ENCODE assay signal across 8 cellular contexts in the genomic region with DNA sequence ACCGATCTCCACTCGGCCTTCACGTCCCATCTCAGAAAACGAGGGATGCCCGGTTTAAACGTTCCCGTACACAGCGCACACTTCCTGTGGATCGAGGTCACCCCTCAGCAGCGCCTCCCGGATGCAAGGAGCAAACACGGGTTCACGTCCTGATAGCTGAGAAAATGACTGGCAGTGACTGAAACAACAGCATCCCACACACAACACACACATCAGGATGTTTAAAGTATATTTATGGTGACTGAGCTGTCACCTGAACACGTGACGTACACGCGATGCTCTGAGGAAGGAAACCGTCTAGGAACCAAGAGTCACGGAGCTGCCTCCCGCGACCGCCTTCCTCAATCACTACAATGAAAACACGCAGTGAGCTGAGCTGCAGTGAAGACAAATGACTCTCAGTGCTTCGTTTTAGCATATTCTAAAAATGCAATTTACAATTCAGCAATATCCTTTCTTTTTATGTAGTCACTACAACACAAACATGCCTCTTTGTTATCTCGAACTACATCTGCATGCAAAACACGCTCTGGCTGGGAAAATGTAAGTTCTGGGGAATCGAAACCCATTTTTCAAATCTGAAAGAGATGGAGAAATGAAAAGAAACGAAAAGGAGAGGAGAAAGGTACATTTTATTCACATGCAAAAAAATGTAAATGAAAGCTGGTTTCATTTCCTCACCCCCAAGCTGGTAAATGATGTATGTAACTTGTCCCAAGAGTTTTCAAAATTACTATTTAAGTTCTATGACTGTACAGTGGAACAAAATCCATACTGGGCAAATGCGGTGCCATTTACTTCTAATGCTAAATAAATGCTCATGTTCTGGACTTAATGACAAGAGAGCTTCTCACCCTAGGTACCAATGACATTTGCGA. TPM values are rescaled to one million over a fixed set of nuclear protein-coding genes. Genes with fewer than 3 reads are reported as not detected.
DNase-seq lines count a peak whose midpoint lies in the region; ATAC-seq, FAIRE-seq and TF ChIP-seq lines count a peak whose summit lies in the region.

No MANE protein-coding gene starts in this region.

- peaks cover 10% of the 10 kb centered on the region for H4K20me1 ChIP-seq in GM23338 (replicated peaks; ENCODE audit: insufficient read depth)

- TF ChIP-seq CTCF in GM23338 (conservative IDR thresholded peaks at IDR 0.05; ENCODE audit: low read depth in 2 of 2) (0 out of 4 replicates have a peak, but pooled peaks of 1 of the 2 experiments have one; percentile 2), sigmoid colon (IDR thresholded peaks at IDR 0.05) (no peak)

- peak; percentile 56 to 87 (median 77) for DNase-seq in CD4-positive, CD25-positive, alpha-beta regulatory T cell
- DNase-seq in GM23338 (ENCODE audit: low spot score), result no peak
- DNase-seq in T-helper 22 cell (ENCODE audit: low read depth), result peak; percentile 62
- DNase-seq in central memory CD4-positive, alpha-beta T cell, result peak; percentile 79
- DNase-seq in sigmoid colon, result peak; percentile 62
- no peak for DNase-seq in urothelium cell line (ENCODE audit: low spot score)
- no peak for DNase-seq in SW480 (ENCODE audit: low spot score)
- DNase-seq in SW 1271 (lab: John Stamatoyannopoulos, UW), result no peak

- peaks cover 20% of the 10 kb centered on the region for H3K4me1 ChIP-seq in CD4-positive, CD25-positive, alpha-beta regulatory T cell (ENCODE audit: control insufficient read depth, insufficient read depth, low read length, poor library complexity, severe bottlenecking)
- H3K4me1 ChIP-seq in GM23338 (ENCODE audit: insufficient read depth), result peaks cover 32% of the 10 kb centered on the region
- peaks cover 0 to 53% (median 38%) of the 10 kb centered on the region in 4 donors for H3K4me1 ChIP-seq in sigmoid colon

- peaks cover 8% of the 10 kb centered on the region for H3K36me3 Mint-ChIP-seq in CD4-positive, CD25-positive, alpha-beta regulatory T cell
- peaks cover 12% of the 10 kb centered on the region for H3K36me3 Mint-ChIP-seq in GM23338 (ENCODE audit: low read depth)

- peak overlapping the region; percentile 74 to 95 (median 86) for H3K4me3 Mint-ChIP-seq in CD4-positive, CD25-positive, alpha-beta regulatory T cell
- peak overlapping the region; percentile 56 for H3K4me3 Mint-ChIP-seq in GM23338

- peak overlapping the region; percentile 96 for H3K4me3 ChIP-seq in CD4-positive, CD25-positive, alpha-beta regulatory T cell (ENCODE audit: low read depth, low read length)
- H3K4me3 ChIP-seq in GM23338, result peak overlapping the region; percentile 27
- no peak overlapping the region for H3K4me3 ChIP-seq in sigmoid colon

- peak; percentile 88 to 93 for ATAC-seq in CD4-positive, CD25-positive, alpha-beta regulatory T cell (ENCODE audit: low read depth in 2 of 2)
- no peak; the same call in 2 of the 3 replicates for ATAC-seq in GM23338

- intact Hi-C loops in sigmoid colon (cut with DNase I), result no loop called here

- peaks cover 8 to 36% (median 17%) of the 10 kb centered on the region in 4 donors for H3K4me1 Mint-ChIP-seq in CD4-positive, CD25-positive, alpha-beta regulatory T cell
- peaks cover 55% of the 10 kb centered on the region for H3K4me1 Mint-ChIP-seq in GM23338

- H3K27ac Mint-ChIP-seq in CD4-positive, CD25-positive, alpha-beta regulatory T cell, result peak overlapping the region; percentile 89 to 97 (median 95)
- H3K27ac Mint-ChIP-seq in GM23338, result peak overlapping the region; percentile 89

- no peaks in the 10 kb centered on the region for H3K9me3 ChIP-seq in CD4-positive, CD25-positive, alpha-beta regulatory T cell (ENCODE audit: control insufficient read depth in 2 of 2, low read length in 2 of 2)
- no peaks in the 10 kb centered on the region for H3K9me3 ChIP-seq in sigmoid colon

- H3K27me3 Mint-ChIP-seq in CD4-positive, CD25-positive, alpha-beta regulatory T cell, result no peaks in the 10 kb centered on the region
- peaks cover 8% of the 10 kb centered on the region for H3K27me3 Mint-ChIP-seq in GM23338 (ENCODE audit: insufficient read depth, low read depth, poor library complexity)

- H3F3A ChIP-seq in GM23338 (replicated peaks; ENCODE audit: low read depth), result 0 out of 2 replicates have a peak, but pooled peaks cover 4% of the 10 kb centered on the region

- 48 to 81% methylated on average over 30 of the region's 30 CpGs for WGBS in sigmoid colon, 2 donors

- no peak for TF ChIP-seq POLR2A in sigmoid colon (IDR thresholded peaks at IDR 0.05)

- H3K79me2 ChIP-seq in GM23338 (replicated peaks; ENCODE audit: insufficient read depth), result peaks cover 94% of the 10 kb centered on the region

- H2AFZ ChIP-seq in GM23338, result no peak overlapping the region

- peak overlapping the region; percentile 80 for H3K27ac ChIP-seq in CD4-positive, CD25-positive, alpha-beta regulatory T cell (ENCODE audit: insufficient read depth, low read length, poor library complexity, severe bottlenecking)
- H3K27ac ChIP-seq in GM23338 (ENCODE audit: low read depth) (peak overlapping the region; percentile 5; the same call in 1 of the 2 replicates), sigmoid colon (no peak overlapping the region)

- FAIRE-seq in urothelium cell line (lab: Jason Lieb, UNC), result no peak

- no peaks in the 10 kb centered on the region for H3K27me3 ChIP-seq in CD4-positive, CD25-positive, alpha-beta regulatory T cell (ENCODE audit: control insufficient read depth, insufficient read depth, low read length)
- H3K27me3 ChIP-seq in GM23338 (ENCODE audit: insufficient read depth), result no peaks in the 10 kb centered on the region
- no peaks in the 10 kb centered on the region for H3K27me3 ChIP-seq in sigmoid colon

- no peak for TF ChIP-seq EP300 in sigmoid colon (IDR thresholded peaks at IDR 0.05)

- H3K9me2 ChIP-seq in GM23338 (ENCODE audit: insufficient read depth), result no peaks in the 10 kb centered on the region

- no peaks in the 10 kb centered on the region for H3K9me3 Mint-ChIP-seq in CD4-positive, CD25-positive, alpha-beta regulatory T cell
- H3K9me3 Mint-ChIP-seq in GM23338, result no peaks in the 10 kb centered on the region

- H3K4me2 ChIP-seq in GM23338, result peak overlapping the region; percentile 44

- no peaks in the 10 kb centered on the region for H3K36me3 ChIP-seq in CD4-positive, CD25-positive, alpha-beta regulatory T cell (ENCODE audit: control insufficient read depth, insufficient read depth, low read length)
- H3K36me3 ChIP-seq in GM23338 (ENCODE audit: insufficient read depth) (no peaks in the 10 kb centered on the region), sigmoid colon (peaks cover 0 to 18% (median 0%) of the 10 kb centered on the region in 4 donors)

TF ChIP-seq in GM23338, 12 proteins besides CTCF, POLR2A, EP300 and RAD21 (continues in another document):
- TF ChIP-seq EZH2phosphoT487 (IDR thresholded peaks at IDR 0.05; ENCODE audit: unreplicated experiment) (no peak), JUNB (IDR thresholded peaks at IDR 0.05; ENCODE audit: unreplicated experiment) (no peak), ZNF331 (CRISPR knock-in tag; IDR thresholded peaks at IDR 0.05; ENCODE audit: low read depth) (no peak)
- TF ChIP-seq, protein P1, sequence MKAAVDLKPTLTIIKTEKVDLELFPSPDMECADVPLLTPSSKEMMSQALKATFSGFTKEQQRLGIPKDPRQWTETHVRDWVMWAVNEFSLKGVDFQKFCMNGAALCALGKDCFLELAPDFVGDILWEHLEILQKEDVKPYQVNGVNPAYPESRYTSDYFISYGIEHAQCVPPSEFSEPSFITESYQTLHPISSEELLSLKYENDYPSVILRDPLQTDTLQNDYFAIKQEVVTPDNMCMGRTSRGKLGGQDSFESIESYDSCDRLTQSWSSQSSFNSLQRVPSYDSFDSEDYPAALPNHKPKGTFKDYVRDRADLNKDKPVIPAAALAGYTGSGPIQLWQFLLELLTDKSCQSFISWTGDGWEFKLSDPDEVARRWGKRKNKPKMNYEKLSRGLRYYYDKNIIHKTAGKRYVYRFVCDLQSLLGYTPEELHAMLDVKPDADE (IDR thresholded peaks at IDR 0.05), result no peak

RNA-seq across cellular contexts. Expression of a gene that starts 19.8 kb away (rescaled TPM):
- 118 TPM for total RNA-seq in CD4-positive, CD25-positive, alpha-beta regulatory T cell
- polyA plus RNA-seq in CD4-positive, CD25-positive, alpha-beta regulatory T cell, result 1 to 10 TPM; 6.5 to 9.0 (median 7.9) TPM
- 41.8 and 46.2 TPM in 2 replicates for total RNA-seq in GM23338 (2014; rRNA removed; shearing (Covaris generic))
- polyA plus RNA-seq in GM23338 (2016; fragmentation: Nextera tagmentation; extraction: Ambion mirVana) (6.6 and 8.1 TPM in 2 replicates), sigmoid colon (10 to 100 TPM in 1 of 3 donors, 1 to 10 TPM in 2; 1.8 to 16.4 (median 3.0) TPM)
- 100 to 1,000 TPM in 3 of 4 donors, 10 to 100 TPM in 1; 77.0 to 196 (median 139) TPM for total RNA-seq in sigmoid colon

Comparison
In these comparisons a context has a peak if more than half of its experiments do, and no peak if none do; other contexts are left out.
1. DNase-seq: peak in CD4-positive, CD25-positive, alpha-beta regulatory T cell (3 of 3), T-helper 22 cell (single experiment), central memory CD4-positive, alpha-beta T cell (single experiment) and sigmoid colon (single experiment); none in GM23338 (single experiment), urothelium cell line (single experiment), SW480 (single experiment) and SW 1271 (0 of 2).
2. H3K27ac ChIP-seq: peak in CD4-positive, CD25-positive, alpha-beta regulatory T cell (single experiment) and GM23338 (single experiment); none in sigmoid colon (0 of 4).
3. H3K4me3 ChIP-seq: peak in CD4-positive, CD25-positive, alpha-beta regulatory T cell (single experiment) and GM23338 (single experiment); none in sigmoid colon (0 of 4).